7 cellular contexts compared by ENCODE assay signal in genomic region chr5:112234000-112234399, GRCh38.
"Had no signal": no experiment of that assay in that cellular context is flagged by ENCODE, and none has a peak within 500 bp of the region (broad histone marks: within the 10 kb centered on the region; RNA-seq: fewer than 3 reads in every experiment).

No MANE protein-coding gene starts in this region.

- H3K27ac ChIP-seq: HL-60 had no signal

- DNase-seq: GOT3, H7, HFFc6 had no signal

- H3K27me3 Mint-ChIP-seq: IgD-negative memory B cell had no signal

- H3K4me3 Mint-ChIP-seq: HFFc6, IgD-negative memory B cell had no signal

- H3K9me3 Mint-ChIP-seq: HFFc6, IgD-negative memory B cell had no signal

- FAIRE-seq: HepG2 had no signal

- H3K4me1 Mint-ChIP-seq: IgD-negative memory B cell had no signal

- H3K27ac Mint-ChIP-seq: HFFc6, IgD-negative memory B cell had no signal

- H3K36me3 ChIP-seq: HAP-1 had no signal

- H3K9me3 ChIP-seq: HAP-1 had no signal

- H3K4me3 ChIP-seq: HAP-1 had no signal
